19 cellular contexts compared by ENCODE assay signal in genomic region chr6:167118006-167118405, GRCh38. TPM values are rescaled to one million over a fixed set of nuclear protein-coding genes. Genes with fewer than 3 reads are reported as not detected.
DNase-seq lines count a peak whose midpoint lies in the region; ATAC-seq and TF ChIP-seq lines count a peak whose summit lies in the region.
"Had no signal": no experiment of that assay in that cellular context is flagged by ENCODE, and none has a peak within 500 bp of the region (broad histone marks: within the 10 kb centered on the region; RNA-seq: fewer than 3 reads in every experiment).

No MANE protein-coding gene starts in this region.

- H3K9me2 ChIP-seq in DOHH2 (replicated peaks; ENCODE audit: control insufficient read depth, low read length): no peaks in the 10 kb centered on the region

- H3K4me3 Mint-ChIP-seq in CD4-positive, alpha-beta T cell: peak overlapping the region; percentile 32
- H3K4me3 Mint-ChIP-seq in T-helper 17 cell: peak overlapping the region; percentile 100
- H3K4me3 Mint-ChIP-seq in memory B cell: peak overlapping the region; percentile 65

- peaks cover 77% of the 10 kb centered on the region for H3K4me1 Mint-ChIP-seq in CD4-positive, alpha-beta T cell (ENCODE audit: low read depth)
- H3K4me1 Mint-ChIP-seq in T-helper 17 cell: peaks cover 83% of the 10 kb centered on the region
- peaks cover 53% of the 10 kb centered on the region for H3K4me1 Mint-ChIP-seq in memory B cell

- H3F3A ChIP-seq in DOHH2 (ENCODE audit: control insufficient read depth, insufficient read depth): peaks cover 44% of the 10 kb centered on the region

- H3K9me3 Mint-ChIP-seq in CD4-positive, alpha-beta T cell: no peaks in the 10 kb centered on the region
- peaks cover 2% of the 10 kb centered on the region for H3K9me3 Mint-ChIP-seq in memory B cell

- POLR2A ChIA-PET in CD4-positive, alpha-beta T cell (lab: Charles Lee): interaction anchor here (2.3 kb wide), 1 partner anchor 62 kb away, joined by 6 read pairs; no protein-coding TSS in a partner anchor

- no peaks in the 10 kb centered on the region for H3K36me3 ChIP-seq in DOHH2 (ENCODE audit: control insufficient read depth, low read length)
- H3K36me3 ChIP-seq: BE2C had no signal

- DNase-seq in CD4-positive, alpha-beta T cell: no peak
- DNase-seq in T-helper 17 cell: no peak
- DNase-seq in memory B cell (ENCODE audit: low spot score in 2 of 2): no peak
- no peak for DNase-seq in stimulated activated CD4-positive, alpha-beta T cell treated with anti-CD3 and anti-CD28 coated beads, Interleukin-2, amount 100 ng/mL, for 48 hours
- no peak for DNase-seq in NCI-H2081 treated with DMSO at 0.1 percent for 48 hours (lab: John Stamatoyannopoulos, UW)
- DNase-seq: BE2C; COR-L47; DMS153; NCI-H1048; NCI-H2107; NCI-H69; NK-92 treated with Interleukin-12 subunit alpha and Interleukin-12 subunit beta, amount 100 ng/mL, for 24 hours; PC-3 had no signal

- peak overlapping the region; percentile 95 for H3K27ac Mint-ChIP-seq in CD4-positive, alpha-beta T cell
- peak overlapping the region; percentile 100 for H3K27ac Mint-ChIP-seq in T-helper 17 cell
- H3K27ac Mint-ChIP-seq in memory B cell: peak overlapping the region; percentile 99

- peak overlapping the region; percentile 69 for H3K4me2 ChIP-seq in DOHH2 (ENCODE audit: low read length)

- H3K9me3 ChIP-seq in CD4-positive, alpha-beta T cell (ENCODE audit: control insufficient read depth, low read length): no peaks in the 10 kb centered on the region
- no peaks in the 10 kb centered on the region for H3K9me3 ChIP-seq in DOHH2 (ENCODE audit: control insufficient read depth, insufficient read depth, low read length)
- no peaks in the 10 kb centered on the region for H3K9me3 ChIP-seq in T-helper 17 cell (ENCODE audit: control insufficient read depth, low read length, poor library complexity, severe bottlenecking)
- H3K9me3 ChIP-seq: BE2C had no signal

- H3K27ac ChIP-seq in CD4-positive, alpha-beta T cell (ENCODE audit: low read depth, low read length): no peak overlapping the region
- H3K27ac ChIP-seq in DOHH2 (ENCODE audit: low read depth, low read length): no peak overlapping the region
- H3K27ac ChIP-seq: HL-60, SK-N-MC had no signal

- no peak overlapping the region for H3K4me3 ChIP-seq in DOHH2 (ENCODE audit: low read length)
- H3K4me3 ChIP-seq: K562, SK-N-MC had no signal

- no peaks in the 10 kb centered on the region for H3K27me3 Mint-ChIP-seq in CD4-positive, alpha-beta T cell
- no peaks in the 10 kb centered on the region for H3K27me3 Mint-ChIP-seq in T-helper 17 cell
- H3K27me3 Mint-ChIP-seq in memory B cell: no peaks in the 10 kb centered on the region

- H3K79me2 ChIP-seq in DOHH2 (ENCODE audit: control insufficient read depth, low read length): no peaks in the 10 kb centered on the region

- H4K20me1 ChIP-seq in DOHH2 (ENCODE audit: control insufficient read depth, insufficient read depth, low read depth, low read length): peaks cover 12% of the 10 kb centered on the region; the same call in 1 of the 2 replicates

- CTCF ChIA-PET in CD4-positive, alpha-beta T cell (lab: Charles Lee): interaction anchor here (1.6 kb wide), 1 partner anchor 25 kb away, joined by 4 read pairs; no protein-coding TSS in a partner anchor

- no peak for TF ChIP-seq CTCF in CD4-positive, alpha-beta T cell (IDR thresholded peaks at IDR 0.05)
- no peak for TF ChIP-seq CTCF in DOHH2 (IDR thresholded peaks at IDR 0.05; ENCODE audit: low read depth, low read length, poor library complexity, severe bottlenecking)

- intact Hi-C loops in CD4-positive, alpha-beta T cell (cut with DNase I, micrococcal nuclease): loop anchor here (5.0 kb wide), 2 partner anchors 76 to 166 kb away; no protein-coding TSS in a partner anchor

- H3K4me1 ChIP-seq in DOHH2 (ENCODE audit: control insufficient read depth, low read length): peaks cover 78% of the 10 kb centered on the region

- ATAC-seq in CD4-positive, alpha-beta T cell (ENCODE audit: poor library complexity): no peak
- no peak for ATAC-seq in T-helper 17 cell
- ATAC-seq in memory B cell (ENCODE audit: low read depth): no peak
- no peak for ATAC-seq in HG03521 (IDR thresholded peaks at IDR 0.05; ENCODE audit: unreplicated experiment)
- ATAC-seq: HCT116, K562, PC-3 had no signal

- H3K27me3 ChIP-seq in CD4-positive, alpha-beta T cell (ENCODE audit: control insufficient read depth, insufficient read depth, low read length): no peaks in the 10 kb centered on the region
- peaks cover 32% of the 10 kb centered on the region for H3K27me3 ChIP-seq in DOHH2 (ENCODE audit: control insufficient read depth, low read length)
- H3K27me3 ChIP-seq: BE2C had no signal

- peaks cover 13% of the 10 kb centered on the region for H3K36me3 Mint-ChIP-seq in CD4-positive, alpha-beta T cell (ENCODE audit: low read depth)
- peaks cover 25% of the 10 kb centered on the region for H3K36me3 Mint-ChIP-seq in T-helper 17 cell (ENCODE audit: low read depth)
- peaks cover 6% of the 10 kb centered on the region for H3K36me3 Mint-ChIP-seq in memory B cell

RNA-seq across cellular contexts. Expression of gene CCR6, which starts 4.9 kb away (rescaled TPM):
- total RNA-seq in CD4-positive, alpha-beta T cell: 10 to 100 TPM; 13.6 to 15.9 TPM
- 10 to 100 TPM; 57.4 to 60.5 TPM for total RNA-seq in T-helper 17 cell
- total RNA-seq: K562, PC-3 had no signal

RNA-seq across cellular contexts. Expression of gene GPR31, which starts 39.8 kb away (rescaled TPM):
- not detected for total RNA-seq in CD4-positive, alpha-beta T cell
- total RNA-seq in T-helper 17 cell: not detected
- total RNA-seq: K562, PC-3 had no signal

Comparison
In these comparisons a context has a peak if more than half of its experiments do, and no peak if none do; other contexts are left out.
1. H3K4me3 Mint-ChIP-seq: peak in every context shown above with its lines; median percentile 100 in T-helper 17 cell; 65 in memory B cell; 32 in CD4-positive, alpha-beta T cell.